Comparison of ENCODE assay signal across 8 cellular contexts in genomic region chr16:74296120-74296464, GRCh38. TPM values are rescaled to one million over a fixed set of nuclear protein-coding genes. Genes with fewer than 3 reads are reported as not detected.
DNase-seq lines count a peak whose midpoint lies in the region; ATAC-seq and TF ChIP-seq lines count a peak whose summit lies in the region.

No MANE protein-coding gene starts in this region.

- peaks cover 6 to 7% of the 10 kb centered on the region in 2 donors for H3K9me3 Mint-ChIP-seq in activated T-cell treated with anti-CD3 and anti-CD28 coated beads, Interleukin-2, amount 50 U/mL, for 72 hours

- TF ChIP-seq CTCF in gastroesophageal sphincter (IDR thresholded peaks at IDR 0.05), result peak in 1 of 4 experiments; percentile 18

- peak overlapping the region; percentile 81 for H3K4me2 ChIP-seq in skeletal muscle satellite cell (ENCODE audit: low read length)

- peak; percentile 3 to 5 for ATAC-seq in activated T-cell treated with anti-CD3 and anti-CD28 coated beads, Interleukin-2, amount 50 U/mL, for 72 hours (replicated peaks in 1 of 2)
- ATAC-seq in HG03064 (IDR thresholded peaks at IDR 0.05; ENCODE audit: low read depth, unreplicated experiment), result peak; percentile 6
- peak; percentile 21 for ATAC-seq in T-helper 17 cell
- ATAC-seq in gastroesophageal sphincter, result peak; percentile 1

- no peaks in the 10 kb centered on the region for H3K27me3 Mint-ChIP-seq in activated T-cell treated with anti-CD3 and anti-CD28 coated beads, Interleukin-2, amount 50 U/mL, for 72 hours (ENCODE audit: low read depth)
- H3K27me3 Mint-ChIP-seq in T-helper 17 cell, result no peaks in the 10 kb centered on the region

- H3K9ac ChIP-seq in skeletal muscle satellite cell (ENCODE audit: low read depth, low read length), result peak overlapping the region; percentile 100

- H3K36me3 ChIP-seq in gastroesophageal sphincter, result peaks cover 4 to 29% of the 10 kb centered on the region in 2 donors
- peaks cover 18% of the 10 kb centered on the region for H3K36me3 ChIP-seq in skeletal muscle satellite cell (ENCODE audit: insufficient read depth, low read length)

- peak overlapping the region; percentile 84 to 96 for H3K4me3 Mint-ChIP-seq in activated T-cell treated with anti-CD3 and anti-CD28 coated beads, Interleukin-2, amount 50 U/mL, for 72 hours
- H3K4me3 Mint-ChIP-seq in T-helper 17 cell, result peak overlapping the region; percentile 96

- peak overlapping the region; percentile 98 for H3K27ac Mint-ChIP-seq in activated T-cell treated with anti-CD3 and anti-CD28 coated beads, Interleukin-2, amount 50 U/mL, for 72 hours
- peak overlapping the region; percentile 97 for H3K27ac Mint-ChIP-seq in T-helper 17 cell

- no peaks in the 10 kb centered on the region for H3K27me3 ChIP-seq in gastroesophageal sphincter
- no peaks in the 10 kb centered on the region for H3K27me3 ChIP-seq in skeletal muscle satellite cell (ENCODE audit: control insufficient read depth, insufficient read depth, low read length)

- WGBS in gastroesophageal sphincter (ENCODE audit: low coverage in 1 of 2), 2 donors, result 0 to 2% methylated on average over 5 to 10 of the region's 10 CpGs

- peaks cover 6 to 43% (median 13%) of the 10 kb centered on the region in 3 donors for H3K4me1 ChIP-seq in gastroesophageal sphincter
- H3K4me1 ChIP-seq in skeletal muscle satellite cell (ENCODE audit: control insufficient read depth, insufficient read depth, low read length), result peaks cover 14% of the 10 kb centered on the region

- peaks cover 29% of the 10 kb centered on the region for H3K4me1 Mint-ChIP-seq in activated T-cell treated with anti-CD3 and anti-CD28 coated beads, Interleukin-2, amount 50 U/mL, for 72 hours (ENCODE audit: low read depth)
- H3K4me1 Mint-ChIP-seq in T-helper 17 cell, result peaks cover 10% of the 10 kb centered on the region

- peak overlapping the region; percentile 84 to 93 (median 93) for H3K27ac ChIP-seq in gastroesophageal sphincter

- TF ChIP-seq EP300 in gastroesophageal sphincter (IDR thresholded peaks at IDR 0.05), result no peak

- H3K9me3 ChIP-seq in T-helper 17 cell (ENCODE audit: control insufficient read depth, low read length, poor library complexity, severe bottlenecking) (no peaks in the 10 kb centered on the region), gastroesophageal sphincter (peaks cover 0 to 11% (median 0%) of the 10 kb centered on the region in 3 donors), skeletal muscle satellite cell (replicated peaks; ENCODE audit: low read length) (no peaks in the 10 kb centered on the region)

- H3K36me3 Mint-ChIP-seq in activated T-cell treated with anti-CD3 and anti-CD28 coated beads, Interleukin-2, amount 50 U/mL, for 72 hours (ENCODE audit: insufficient read depth in 2 of 2), result peaks cover 13 to 28% of the 10 kb centered on the region in 2 donors
- peaks cover 2% of the 10 kb centered on the region for H3K36me3 Mint-ChIP-seq in T-helper 17 cell (ENCODE audit: low read depth)

- H3K4me3 ChIP-seq in gastroesophageal sphincter (peak overlapping the region; percentile 73 to 89), skeletal muscle satellite cell (ENCODE audit: low read length) (peak overlapping the region; percentile 99)

- TF ChIP-seq POLR2A in gastroesophageal sphincter (IDR thresholded peaks at IDR 0.05), result no peak

- no peak for DNase-seq in activated T-cell treated with anti-CD3 and anti-CD28 coated beads, Interleukin-2, amount 50 U/mL, for 72 hours
- no peak for DNase-seq in activated T-cell treated with anti-CD3 and anti-CD28 coated beads, Interleukin-2, amount 50 U/mL, for 48 hours
- no peak for DNase-seq in T-helper 17 cell
- no peak for DNase-seq in GOT3 (lab: John Stamatoyannopoulos, UW)
- DNase-seq in hypothalamus (lab: John Stamatoyannopoulos, UW), result no peak

RNA-seq across cellular contexts. Expression of gene PSMD7, which starts 0.5 kb away (rescaled TPM):
- 100 to 1,000 TPM; 115 to 125 TPM for total RNA-seq in activated T-cell treated with anti-CD3 and anti-CD28 coated beads, Interleukin-2, amount 50 U/mL, for 72 hours
- total RNA-seq in T-helper 17 cell (10 to 100 TPM; 90.5 to 97.2 TPM), gastroesophageal sphincter (100 to 1,000 TPM in 3 of 4 donors, 10 to 100 TPM in 1; 70.5 to 111 (median 105) TPM)
- total RNA-seq in skeletal muscle satellite cell (2012; rRNA removed), result 68.4 and 75.6 TPM in 2 replicates
